In the genomic region with DNA sequence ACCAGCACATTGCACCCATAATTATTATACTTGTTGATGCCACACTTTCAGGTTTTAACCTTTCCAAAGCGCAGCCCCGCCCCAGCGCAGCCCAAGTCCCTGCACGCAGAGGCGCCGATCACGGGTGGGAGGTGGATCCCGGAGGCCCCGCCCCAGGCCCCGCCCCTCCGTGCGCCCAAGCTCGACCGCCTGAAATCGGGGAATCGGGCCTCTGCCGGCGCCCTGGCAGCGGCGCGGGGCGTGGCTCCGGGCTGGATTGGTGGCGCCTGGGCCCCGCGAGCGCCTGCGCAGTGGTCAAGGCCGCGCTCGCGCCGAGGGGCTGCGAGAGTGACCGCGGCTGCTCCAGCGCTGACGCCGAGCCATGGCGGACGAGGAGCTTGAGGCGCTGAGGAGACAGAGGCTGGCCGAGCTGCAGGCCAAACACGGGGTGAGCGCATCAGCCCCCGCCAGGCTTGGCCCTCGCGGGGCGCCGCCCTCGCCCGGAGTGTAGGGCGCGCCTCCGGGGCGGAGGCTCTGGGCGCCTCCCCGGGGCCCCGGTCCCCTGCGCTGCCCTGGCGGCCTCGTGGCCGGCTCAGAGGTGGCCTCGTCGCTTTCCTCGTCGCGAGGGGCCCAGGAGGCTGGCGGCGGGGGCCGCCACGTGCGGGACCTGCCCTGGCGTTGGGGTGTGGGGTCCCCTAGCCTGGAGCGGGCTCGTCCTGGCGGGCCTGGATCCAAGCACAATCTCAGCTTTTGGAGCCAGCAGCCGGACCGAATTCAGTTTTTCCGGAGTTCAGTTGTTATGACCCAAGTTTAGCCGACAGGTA, we compare ENCODE assay signal across 1 cellular context.
TF ChIP-seq lines count a peak whose summit lies in the region.

A gene with protein sequence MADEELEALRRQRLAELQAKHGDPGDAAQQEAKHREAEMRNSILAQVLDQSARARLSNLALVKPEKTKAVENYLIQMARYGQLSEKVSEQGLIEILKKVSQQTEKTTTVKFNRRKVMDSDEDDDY (plus strand): TSS at position 290 of the 803 bp plus-strand sequence. CDS start 72 bp downstream, at position 362.

TF ChIP-seq in HepG2, 621 proteins besides CTCF, POLR2A, EP300 and RAD21 (continued from another document and continues in another):
- TF ChIP-seq, protein P1, sequence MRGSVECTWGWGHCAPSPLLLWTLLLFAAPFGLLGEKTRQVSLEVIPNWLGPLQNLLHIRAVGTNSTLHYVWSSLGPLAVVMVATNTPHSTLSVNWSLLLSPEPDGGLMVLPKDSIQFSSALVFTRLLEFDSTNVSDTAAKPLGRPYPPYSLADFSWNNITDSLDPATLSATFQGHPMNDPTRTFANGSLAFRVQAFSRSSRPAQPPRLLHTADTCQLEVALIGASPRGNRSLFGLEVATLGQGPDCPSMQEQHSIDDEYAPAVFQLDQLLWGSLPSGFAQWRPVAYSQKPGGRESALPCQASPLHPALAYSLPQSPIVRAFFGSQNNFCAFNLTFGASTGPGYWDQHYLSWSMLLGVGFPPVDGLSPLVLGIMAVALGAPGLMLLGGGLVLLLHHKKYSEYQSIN (CRISPR knock-in tag; IDR thresholded peaks at IDR 0.05; ENCODE audit: borderline replicate concordance) = no peak
- TF ChIP-seq ZNF772 (CRISPR knock-in tag; IDR thresholded peaks at IDR 0.05) (peak; percentile 55; the same call in 1 of the 2 replicates), MIXL1 (CRISPR knock-in tag; IDR thresholded peaks at IDR 0.05) (no peak), ZNF552 (CRISPR knock-in tag; IDR thresholded peaks at IDR 0.05; ENCODE audit: borderline replicate concordance) (no peak), YY1 (IDR thresholded peaks at IDR 0.05; ENCODE audit: insufficient read depth, insufficient replicate concordance, low read depth, low read length) (peak; percentile 88), GFI1 (CRISPR knock-in tag; IDR thresholded peaks at IDR 0.05; ENCODE audit: borderline replicate concordance) (0 out of 2 replicates have a peak, but pooled peaks have one; percentile 57), ADNP (CRISPR knock-in tag; IDR thresholded peaks at IDR 0.05) (no peak), MTA3 (CRISPR knock-in tag; IDR thresholded peaks at IDR 0.05) (no peak), SMARCE1 (IDR thresholded peaks at IDR 0.05; ENCODE audit: borderline replicate concordance) (no peak), MED1 (CRISPR knock-in tag; IDR thresholded peaks at IDR 0.05) (no peak), ZNF224 (CRISPR knock-in tag; IDR thresholded peaks at IDR 0.05) (0 out of 2 replicates have a peak, but pooled peaks have one; percentile 72), TBL1XR1 (IDR thresholded peaks at IDR 0.05; ENCODE audit: borderline replicate concordance, low read length, partially characterized antibody) (no peak), ZNF816 (CRISPR knock-in tag; IDR thresholded peaks at IDR 0.05; ENCODE audit: borderline replicate concordance) (no peak), RBM39 (IDR thresholded peaks at IDR 0.05; ENCODE audit: low read depth, low read length, poor library complexity, severe bottlenecking) (no peak), ZNF256 (CRISPR knock-in tag; conservative IDR thresholded peaks at IDR 0.05) (no peak; the same call in 1 of the 2 replicates), ZNF441 (CRISPR knock-in tag; IDR thresholded peaks at IDR 0.05; ENCODE audit: borderline replicate concordance) (peak; percentile 26; the same call in 1 of the 2 replicates), RFX3 (CRISPR knock-in tag; IDR thresholded peaks at IDR 0.05) (no peak), PHF8 (CRISPR knock-in tag; IDR thresholded peaks at IDR 0.05) (peak; percentile 86), ZSCAN29 (CRISPR knock-in tag; conservative IDR thresholded peaks at IDR 0.05) (no peak), ZNF652 (CRISPR knock-in tag; IDR thresholded peaks at IDR 0.05; ENCODE audit: borderline replicate concordance, low read depth) (no peak), GLI4 (CRISPR knock-in tag; IDR thresholded peaks at IDR 0.05; ENCODE audit: borderline replicate concordance) (no peak), DR1 (CRISPR knock-in tag; IDR thresholded peaks at IDR 0.05) (no peak), MAF1 (CRISPR knock-in tag; IDR thresholded peaks at IDR 0.05; ENCODE audit: borderline replicate concordance) (no peak), SIX4 (CRISPR knock-in tag; IDR thresholded peaks at IDR 0.05) (0 out of 2 replicates have a peak, but pooled peaks have one; percentile 18), SYNCRIP (IDR thresholded peaks at IDR 0.05; ENCODE audit: insufficient read depth, low read depth, low read length) (no peak), RCOR2 (CRISPR knock-in tag; IDR thresholded peaks at IDR 0.05) (no peak), HES4 (CRISPR knock-in tag; IDR thresholded peaks at IDR 0.05; ENCODE audit: borderline replicate concordance) (peak; percentile 42), SRY (CRISPR knock-in tag; IDR thresholded peaks at IDR 0.05) (no peak), ZFP90 (CRISPR knock-in tag; IDR thresholded peaks at IDR 0.05; ENCODE audit: borderline replicate concordance) (no peak), DNMT3B (CRISPR knock-in tag; conservative IDR thresholded peaks at IDR 0.05) (no peak), ESRRA (CRISPR knock-in tag; IDR thresholded peaks at IDR 0.05; ENCODE audit: low read depth) (peak; percentile 53; the same call in 1 of the 2 replicates), NPAS2 (CRISPR knock-in tag; IDR thresholded peaks at IDR 0.05; ENCODE audit: borderline replicate concordance) (no peak), MTF2 (CRISPR knock-in tag; IDR thresholded peaks at IDR 0.05; ENCODE audit: borderline replicate concordance) (no peak), ZBTB42 (CRISPR knock-in tag; IDR thresholded peaks at IDR 0.05) (no peak), CREM (IDR thresholded peaks at IDR 0.05) (no peak), CREM (CRISPR knock-in tag; IDR thresholded peaks at IDR 0.05) (no peak), ZNF331 (CRISPR knock-in tag; IDR thresholded peaks at IDR 0.05) (no peak; the same call in 1 of the 2 replicates), HMGA1 (CRISPR knock-in tag; conservative IDR thresholded peaks at IDR 0.05) (no peak), EED (CRISPR knock-in tag; IDR thresholded peaks at IDR 0.05) (no peak), ZFP62 (CRISPR knock-in tag; IDR thresholded peaks at IDR 0.05) (no peak), BHLHE40 (IDR thresholded peaks at IDR 0.05; ENCODE audit: low read length) (no peak), SOX13 (IDR thresholded peaks at IDR 0.05) (no peak), SOX13 (CRISPR knock-in tag; conservative IDR thresholded peaks at IDR 0.05 in 1 of 2, IDR thresholded peaks at IDR 0.05 in 1 of 2) (peak in 1 of 2 experiments; percentile 31; a peak in 1 of 4 replicates), FOXM1 (CRISPR knock-in tag; IDR thresholded peaks at IDR 0.05) (no peak), GTF2F1 (IDR thresholded peaks at IDR 0.05; ENCODE audit: low read length) (0 out of 2 replicates have a peak, but pooled peaks have one; percentile 8), ZNF382 (CRISPR knock-in tag; IDR thresholded peaks at IDR 0.05; ENCODE audit: borderline replicate concordance) (no peak), HIVEP1 (CRISPR knock-in tag; IDR thresholded peaks at IDR 0.05) (no peak), MYNN (CRISPR knock-in tag; IDR thresholded peaks at IDR 0.05; ENCODE audit: low read depth) (no peak), ZNF530 (CRISPR knock-in tag; IDR thresholded peaks at IDR 0.05; ENCODE audit: low read depth) (no peak), ZKSCAN5 (CRISPR knock-in tag; IDR thresholded peaks at IDR 0.05) (no peak), BRD4 (CRISPR knock-in tag; IDR thresholded peaks at IDR 0.05) (no peak)
- TF ChIP-seq, protein P2, sequence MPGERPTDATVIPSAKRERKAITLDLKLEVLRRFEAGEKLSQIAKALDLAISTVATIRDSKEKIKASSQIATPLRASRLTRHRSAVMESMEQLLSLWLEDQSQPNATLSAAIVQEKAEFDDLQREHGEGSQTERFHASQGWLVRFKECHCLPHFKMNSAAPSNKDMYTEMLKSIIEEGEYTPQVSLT (CRISPR knock-in tag; IDR thresholded peaks at IDR 0.05; ENCODE audit: borderline replicate concordance, low read depth) = no peak
- TF ChIP-seq, protein P3, sequence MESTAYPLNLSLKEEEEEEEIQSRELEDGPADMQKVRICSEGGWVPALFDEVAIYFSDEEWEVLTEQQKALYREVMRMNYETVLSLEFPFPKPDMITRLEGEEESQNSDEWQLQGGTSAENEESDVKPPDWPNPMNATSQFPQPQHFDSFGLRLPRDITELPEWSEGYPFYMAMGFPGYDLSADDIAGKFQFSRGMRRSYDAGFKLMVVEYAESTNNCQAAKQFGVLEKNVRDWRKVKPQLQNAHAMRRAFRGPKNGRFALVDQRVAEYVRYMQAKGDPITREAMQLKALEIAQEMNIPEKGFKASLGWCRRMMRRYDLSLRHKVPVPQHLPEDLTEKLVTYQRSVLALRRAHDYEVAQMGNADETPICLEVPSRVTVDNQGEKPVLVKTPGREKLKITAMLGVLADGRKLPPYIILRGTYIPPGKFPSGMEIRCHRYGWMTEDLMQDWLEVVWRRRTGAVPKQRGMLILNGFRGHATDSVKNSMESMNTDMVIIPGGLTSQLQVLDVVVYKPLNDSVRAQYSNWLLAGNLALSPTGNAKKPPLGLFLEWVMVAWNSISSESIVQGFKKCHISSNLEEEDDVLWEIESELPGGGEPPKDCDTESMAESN (CRISPR knock-in tag; conservative IDR thresholded peaks at IDR 0.05) = peak; percentile 67; the same call in 1 of the 2 replicates
- TF ChIP-seq, protein P4, sequence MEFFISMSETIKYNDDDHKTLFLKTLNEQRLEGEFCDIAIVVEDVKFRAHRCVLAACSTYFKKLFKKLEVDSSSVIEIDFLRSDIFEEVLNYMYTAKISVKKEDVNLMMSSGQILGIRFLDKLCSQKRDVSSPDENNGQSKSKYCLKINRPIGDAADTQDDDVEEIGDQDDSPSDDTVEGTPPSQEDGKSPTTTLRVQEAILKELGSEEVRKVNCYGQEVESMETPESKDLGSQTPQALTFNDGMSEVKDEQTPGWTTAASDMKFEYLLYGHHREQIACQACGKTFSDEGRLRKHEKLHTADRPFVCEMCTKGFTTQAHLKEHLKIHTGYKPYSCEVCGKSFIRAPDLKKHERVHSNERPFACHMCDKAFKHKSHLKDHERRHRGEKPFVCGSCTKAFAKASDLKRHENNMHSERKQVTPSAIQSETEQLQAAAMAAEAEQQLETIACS (CRISPR knock-in tag; IDR thresholded peaks at IDR 0.05) = no peak
- TF ChIP-seq, protein P5, sequence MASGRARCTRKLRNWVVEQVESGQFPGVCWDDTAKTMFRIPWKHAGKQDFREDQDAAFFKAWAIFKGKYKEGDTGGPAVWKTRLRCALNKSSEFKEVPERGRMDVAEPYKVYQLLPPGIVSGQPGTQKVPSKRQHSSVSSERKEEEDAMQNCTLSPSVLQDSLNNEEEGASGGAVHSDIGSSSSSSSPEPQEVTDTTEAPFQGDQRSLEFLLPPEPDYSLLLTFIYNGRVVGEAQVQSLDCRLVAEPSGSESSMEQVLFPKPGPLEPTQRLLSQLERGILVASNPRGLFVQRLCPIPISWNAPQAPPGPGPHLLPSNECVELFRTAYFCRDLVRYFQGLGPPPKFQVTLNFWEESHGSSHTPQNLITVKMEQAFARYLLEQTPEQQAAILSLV (CRISPR knock-in tag; IDR thresholded peaks at IDR 0.05; ENCODE audit: borderline replicate concordance) = peak; percentile 33; the same call in 1 of the 2 replicates
- TF ChIP-seq, protein P6, sequence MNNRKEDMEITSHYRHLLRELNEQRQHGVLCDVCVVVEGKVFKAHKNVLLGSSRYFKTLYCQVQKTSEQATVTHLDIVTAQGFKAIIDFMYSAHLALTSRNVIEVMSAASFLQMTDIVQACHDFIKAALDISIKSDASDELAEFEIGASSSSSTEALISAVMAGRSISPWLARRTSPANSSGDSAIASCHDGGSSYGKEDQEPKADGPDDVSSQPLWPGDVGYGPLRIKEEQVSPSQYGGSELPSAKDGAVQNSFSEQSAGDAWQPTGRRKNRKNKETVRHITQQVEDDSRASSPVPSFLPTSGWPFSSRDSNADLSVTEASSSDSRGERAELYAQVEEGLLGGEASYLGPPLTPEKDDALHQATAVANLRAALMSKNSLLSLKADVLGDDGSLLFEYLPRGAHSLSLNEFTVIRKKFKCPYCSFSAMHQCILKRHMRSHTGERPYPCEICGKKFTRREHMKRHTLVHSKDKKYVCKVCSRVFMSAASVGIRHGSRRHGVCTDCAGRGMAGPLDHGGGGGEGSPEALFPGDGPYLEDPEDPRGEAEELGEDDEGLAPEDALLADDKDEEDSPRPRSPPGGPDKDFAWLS (CRISPR knock-in tag; IDR thresholded peaks at IDR 0.05; ENCODE audit: borderline replicate concordance) = no peak
- TF ChIP-seq, protein P7, sequence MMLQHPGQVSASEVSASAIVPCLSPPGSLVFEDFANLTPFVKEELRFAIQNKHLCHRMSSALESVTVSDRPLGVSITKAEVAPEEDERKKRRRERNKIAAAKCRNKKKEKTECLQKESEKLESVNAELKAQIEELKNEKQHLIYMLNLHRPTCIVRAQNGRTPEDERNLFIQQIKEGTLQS (CRISPR knock-in tag; IDR thresholded peaks at IDR 0.05) = 0 out of 2 replicates have a peak, but pooled peaks have one; percentile 26
- TF ChIP-seq, protein P8, sequence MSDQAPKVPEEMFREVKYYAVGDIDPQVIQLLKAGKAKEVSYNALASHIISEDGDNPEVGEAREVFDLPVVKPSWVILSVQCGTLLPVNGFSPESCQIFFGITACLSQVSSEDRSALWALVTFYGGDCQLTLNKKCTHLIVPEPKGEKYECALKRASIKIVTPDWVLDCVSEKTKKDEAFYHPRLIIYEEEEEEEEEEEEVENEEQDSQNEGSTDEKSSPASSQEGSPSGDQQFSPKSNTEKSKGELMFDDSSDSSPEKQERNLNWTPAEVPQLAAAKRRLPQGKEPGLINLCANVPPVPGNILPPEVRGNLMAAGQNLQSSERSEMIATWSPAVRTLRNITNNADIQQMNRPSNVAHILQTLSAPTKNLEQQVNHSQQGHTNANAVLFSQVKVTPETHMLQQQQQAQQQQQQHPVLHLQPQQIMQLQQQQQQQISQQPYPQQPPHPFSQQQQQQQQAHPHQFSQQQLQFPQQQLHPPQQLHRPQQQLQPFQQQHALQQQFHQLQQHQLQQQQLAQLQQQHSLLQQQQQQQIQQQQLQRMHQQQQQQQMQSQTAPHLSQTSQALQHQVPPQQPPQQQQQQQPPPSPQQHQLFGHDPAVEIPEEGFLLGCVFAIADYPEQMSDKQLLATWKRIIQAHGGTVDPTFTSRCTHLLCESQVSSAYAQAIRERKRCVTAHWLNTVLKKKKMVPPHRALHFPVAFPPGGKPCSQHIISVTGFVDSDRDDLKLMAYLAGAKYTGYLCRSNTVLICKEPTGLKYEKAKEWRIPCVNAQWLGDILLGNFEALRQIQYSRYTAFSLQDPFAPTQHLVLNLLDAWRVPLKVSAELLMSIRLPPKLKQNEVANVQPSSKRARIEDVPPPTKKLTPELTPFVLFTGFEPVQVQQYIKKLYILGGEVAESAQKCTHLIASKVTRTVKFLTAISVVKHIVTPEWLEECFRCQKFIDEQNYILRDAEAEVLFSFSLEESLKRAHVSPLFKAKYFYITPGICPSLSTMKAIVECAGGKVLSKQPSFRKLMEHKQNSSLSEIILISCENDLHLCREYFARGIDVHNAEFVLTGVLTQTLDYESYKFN (CRISPR knock-in tag; conservative IDR thresholded peaks at IDR 0.05) = peak; percentile 43; the same call in 1 of the 2 replicates
- TF ChIP-seq, protein P9, sequence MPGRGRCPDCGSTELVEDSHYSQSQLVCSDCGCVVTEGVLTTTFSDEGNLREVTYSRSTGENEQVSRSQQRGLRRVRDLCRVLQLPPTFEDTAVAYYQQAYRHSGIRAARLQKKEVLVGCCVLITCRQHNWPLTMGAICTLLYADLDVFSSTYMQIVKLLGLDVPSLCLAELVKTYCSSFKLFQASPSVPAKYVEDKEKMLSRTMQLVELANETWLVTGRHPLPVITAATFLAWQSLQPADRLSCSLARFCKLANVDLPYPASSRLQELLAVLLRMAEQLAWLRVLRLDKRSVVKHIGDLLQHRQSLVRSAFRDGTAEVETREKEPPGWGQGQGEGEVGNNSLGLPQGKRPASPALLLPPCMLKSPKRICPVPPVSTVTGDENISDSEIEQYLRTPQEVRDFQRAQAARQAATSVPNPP (CRISPR knock-in tag; IDR thresholded peaks at IDR 0.05) = peak; percentile 65; the same call in 1 of the 2 replicates
